ENCODE assay signal across 30 cellular contexts in genomic region chr7:68147621-68148238, GRCh38.
DNase-seq lines count a peak whose midpoint lies in the region; ATAC-seq and TF ChIP-seq lines count a peak whose summit lies in the region.
"Had no signal": no experiment of that assay in that cellular context is flagged by ENCODE, and none has a peak within 500 bp of the region (broad histone marks: within the 10 kb centered on the region; RNA-seq: fewer than 3 reads in every experiment).

No MANE protein-coding gene starts in this region.

- TF ChIP-seq EP300 in esophagus muscularis mucosa (IDR thresholded peaks at IDR 0.05): no peak

- H3K4me3 Mint-ChIP-seq in CD4-positive, alpha-beta T cell: no peak overlapping the region
- H3K4me3 Mint-ChIP-seq: CD14-positive monocyte; endodermal cell; neural progenitor cell; stimulated activated memory B cell treated with anti-CD40 and anti-IgM and Interleukin-4, amounts not matched to agents 10 μg/mL and 1 μg/mL and 100 μg/mL, for 72 hours; T-cell had no signal

- no peak overlapping the region for H3K27ac Mint-ChIP-seq in CD4-positive, alpha-beta T cell
- H3K27ac Mint-ChIP-seq: activated T-helper 2 cell treated with anti-CD3 and anti-CD28 coated beads, Interferon-gamma antibody, Interleukin-2, Interleukin-4, amounts not matched to agents 10 μg/mL and 5 μg/mL and 100 μg/mL, durations not matched to agents 14 hours and 24 hours and 36 hours; CD14-positive monocyte; endodermal cell; neural progenitor cell; stimulated activated memory B cell treated with anti-CD40 and anti-IgM and Interleukin-4, amounts not matched to agents 10 μg/mL and 1 μg/mL and 100 μg/mL, for 72 hours; T-cell had no signal

- H3K36me3 Mint-ChIP-seq in CD4-positive, alpha-beta T cell (ENCODE audit: low read depth): no peaks in the 10 kb centered on the region
- H3K36me3 Mint-ChIP-seq: CD14-positive monocyte; neural progenitor cell; stimulated activated memory B cell treated with anti-CD40 and anti-IgM and Interleukin-4, amounts not matched to agents 10 μg/mL and 1 μg/mL and 100 μg/mL, for 72 hours; T-cell had no signal

- intact Hi-C loops in esophagus muscularis mucosa (cut with DNase I): no loop called here
- intact Hi-C loops in CD4-positive, alpha-beta T cell (cut with DNase I, micrococcal nuclease): no loop called here

- H3K4me1 ChIP-seq in esophagus muscularis mucosa: no peaks in the 10 kb centered on the region
- H3K4me1 ChIP-seq: body of pancreas, left lung, neural progenitor cell, pancreas, SJSA1 had no signal

- H3K27me3 Mint-ChIP-seq in CD4-positive, alpha-beta T cell: no peaks in the 10 kb centered on the region
- H3K27me3 Mint-ChIP-seq: stimulated activated memory B cell treated with anti-CD40 and anti-IgM and Interleukin-4, amounts not matched to agents 10 μg/mL and 1 μg/mL and 100 μg/mL, for 72 hours had no signal

- CTCF ChIA-PET in CD4-positive, alpha-beta T cell (lab: Charles Lee): no interaction called here

- peaks cover 12% of the 10 kb centered on the region for H3K9me3 Mint-ChIP-seq in CD4-positive, alpha-beta T cell

- no peaks in the 10 kb centered on the region for H3K27me3 ChIP-seq in esophagus muscularis mucosa
- no peaks in the 10 kb centered on the region for H3K27me3 ChIP-seq in CD4-positive, alpha-beta T cell (ENCODE audit: control insufficient read depth, insufficient read depth, low read length)
- H3K27me3 ChIP-seq: body of pancreas, neural progenitor cell, pancreas, SJSA1 had no signal

- no peak for TF ChIP-seq CTCF in esophagus muscularis mucosa (IDR thresholded peaks at IDR 0.05)
- TF ChIP-seq CTCF in CD4-positive, alpha-beta T cell (IDR thresholded peaks at IDR 0.05): no peak

- H3K9me3 ChIP-seq in esophagus muscularis mucosa: peaks cover 0 to 22% (median 18%) of the 10 kb centered on the region in 4 donors
- peaks cover 10% of the 10 kb centered on the region for H3K9me3 ChIP-seq in CD4-positive, alpha-beta T cell (ENCODE audit: control insufficient read depth, low read length)
- H3K9me3 ChIP-seq: pancreas, SJSA1 had no signal

- DNase-seq in NCI-H146 (lab: John Stamatoyannopoulos, UW) (peak; percentile 58), NCI-H146 treated with DMSO at 0.1 percent for 48 hours (lab: John Stamatoyannopoulos, UW; ENCODE audit: unreplicated experiment) (no peak), NCI-H1436 (lab: John Stamatoyannopoulos, UW) (peak; percentile 72), NCI-H345 treated with DMSO at 0.1 percent for 48 hours (lab: John Stamatoyannopoulos, UW; ENCODE audit: unreplicated experiment) (peak; percentile 12), esophagus muscularis mucosa (ENCODE audit: extremely low spot score) (peak; percentile 72), NCI-H1048 (lab: John Stamatoyannopoulos, UW) (no peak)
- no peak for DNase-seq in CD4-positive, alpha-beta T cell
- no peak for DNase-seq in NK-92 treated with Interleukin-12 subunit alpha and Interleukin-12 subunit beta, amount 100 ng/mL, for 24 hours (lab: John Stamatoyannopoulos, UW)
- DNase-seq: 8988T; activated CD4-positive, alpha-beta T cell treated with anti-CD3 and anti-CD28 coated beads for 48 hours; activated naive CD4-positive, alpha-beta T cell treated with anti-CD3 and anti-CD28 coated beads, Interleukin-2, amount 50 U/mL, for 16 hours; activated T-cell treated with anti-CD3 and anti-CD28 coated beads for 4 hours; body of pancreas; Calu3; dermis blood vessel endothelial cell; endodermal cell; Karpas-422; left lung; mesenchymal stem cell; retina; substantia nigra; T-cell; trophoblast cell; WERI-Rb-1 had no signal

- no peaks in the 10 kb centered on the region for H3K4me1 Mint-ChIP-seq in CD4-positive, alpha-beta T cell (ENCODE audit: low read depth)
- H3K4me1 Mint-ChIP-seq: CD14-positive monocyte; endodermal cell; neural progenitor cell; stimulated activated memory B cell treated with anti-CD40 and anti-IgM and Interleukin-4, amounts not matched to agents 10 μg/mL and 1 μg/mL and 100 μg/mL, for 72 hours; T-cell had no signal

- ATAC-seq in CD4-positive, alpha-beta T cell (ENCODE audit: poor library complexity): no peak
- ATAC-seq: body of pancreas; stimulated activated memory B cell treated with anti-CD40 and anti-IgM and Interleukin-4, amounts not matched to agents 10 μg/mL and 1 μg/mL and 100 μg/mL, for 72 hours; T-cell had no signal

- POLR2A ChIA-PET in CD4-positive, alpha-beta T cell (lab: Charles Lee): no interaction called here

- H3K36me3 ChIP-seq in esophagus muscularis mucosa: no peaks in the 10 kb centered on the region
- H3K36me3 ChIP-seq: left lung, neural progenitor cell, pancreas, SJSA1, WERI-Rb-1 had no signal

- no peak overlapping the region for H3K4me3 ChIP-seq in esophagus muscularis mucosa
- H3K4me3 ChIP-seq: body of pancreas, left lung, neural progenitor cell, pancreas, SJSA1 had no signal

- WGBS in esophagus muscularis mucosa: 68% methylated on average over 3 of the region's 3 CpGs

- no peak overlapping the region for H3K27ac ChIP-seq in esophagus muscularis mucosa (replicated peaks in 1 of 4)
- no peak overlapping the region for H3K27ac ChIP-seq in CD4-positive, alpha-beta T cell (ENCODE audit: low read depth, low read length)
- H3K27ac ChIP-seq: body of pancreas, left lung, neural progenitor cell, pancreas, SJSA1, WERI-Rb-1 had no signal

- TF ChIP-seq POLR2A in esophagus muscularis mucosa (IDR thresholded peaks at IDR 0.05; ENCODE audit: low read depth): no peak

Comparison
In these comparisons a context has a peak if more than half of its experiments do, and no peak if none do; other contexts are left out.
1. DNase-seq: peak in NCI-H146 (single experiment), NCI-H1436 (single experiment), NCI-H345 treated with DMSO at 0.1 percent for 48 hours (single experiment) and esophagus muscularis mucosa (single experiment); none in NCI-H146 treated with DMSO at 0.1 percent for 48 hours (single experiment), NCI-H1048 (single experiment), CD4-positive, alpha-beta T cell (0 of 10) and NK-92 treated with Interleukin-12 subunit alpha and Interleukin-12 subunit beta, amount 100 ng/mL, for 24 hours (single experiment).